ENCODE assay signal across 19 cellular contexts in the genomic region with DNA sequence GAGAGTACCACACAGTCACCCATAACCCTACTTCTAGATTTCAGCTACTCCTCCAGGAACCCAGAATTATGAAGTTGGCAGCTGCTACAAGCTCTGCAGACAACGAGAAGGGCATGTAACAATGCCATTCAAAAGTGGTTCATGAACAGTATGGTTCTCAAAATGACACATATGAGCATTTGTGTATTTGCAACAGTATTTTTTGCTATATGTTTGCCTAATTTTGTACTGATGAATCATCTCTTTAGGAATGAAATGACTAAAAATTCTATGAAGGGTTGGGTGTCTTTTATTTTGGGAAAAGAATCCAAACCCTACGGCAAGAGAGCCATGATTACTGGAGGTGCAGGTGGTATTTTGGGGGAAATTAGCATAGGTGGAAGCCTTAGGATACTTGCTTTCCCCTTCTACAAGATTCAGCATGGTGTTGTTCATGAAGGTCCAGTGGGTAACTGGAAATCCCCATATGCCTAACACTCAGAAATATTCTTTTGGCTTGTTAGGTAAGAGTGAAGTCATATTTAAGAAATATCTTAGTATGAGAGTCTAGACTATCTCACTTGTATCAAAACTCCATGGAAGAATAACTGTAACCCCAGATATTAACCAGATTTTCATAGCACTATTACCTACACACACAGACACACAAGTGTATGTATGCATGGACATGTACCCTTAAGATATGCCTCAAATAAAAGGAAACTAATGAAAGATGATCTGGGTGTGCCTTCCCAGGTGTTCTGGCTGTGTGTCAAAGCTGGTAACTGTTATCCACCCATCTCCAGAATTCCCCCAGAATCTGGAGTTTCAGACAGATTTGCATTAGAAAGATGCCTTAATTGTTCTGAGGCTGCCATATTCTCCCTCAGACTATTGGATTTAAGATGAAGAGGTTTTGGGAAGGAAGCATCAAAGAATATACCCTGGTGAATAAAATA.
DNase-seq lines count a peak whose midpoint lies in the region; ATAC-seq and TF ChIP-seq lines count a peak whose summit lies in the region.
"Had no signal": no experiment of that assay in that cellular context is flagged by ENCODE, and none has a peak within 500 bp of the region (broad histone marks: within the 10 kb centered on the region; RNA-seq: fewer than 3 reads in every experiment).

No MANE protein-coding gene starts in this region.

- H3K4me3 ChIP-seq in HCT116 (replicated peaks in 1 of 2; ENCODE audit: low read depth in 1 of 2, low read length in 2 of 2) (no peak overlapping the region), adipocyte (ENCODE audit: low read length) (no peak overlapping the region), mesenchymal stem cell (ENCODE audit: insufficient read depth in 1 of 2, low read depth in 1 of 2, low read length in 2 of 2) (no peak overlapping the region), SJCRH30 (no peak overlapping the region)
- H3K4me3 ChIP-seq: BLaER1 treated with 17β-estradiol and CSF1 and Interleukin-3, amounts not matched to agents 10 nM and 100 nM; HAP-1; MG63; SJSA1 had no signal

- H3K27ac ChIP-seq in HCT116 (ENCODE audit: low read depth, low read length) (no peak overlapping the region), mesenchymal stem cell (ENCODE audit: low read length, poor library complexity, severe bottlenecking) (no peak overlapping the region), SJCRH30 (no peak overlapping the region)
- H3K27ac ChIP-seq: BLaER1 treated with 17β-estradiol and CSF1 and Interleukin-3, amounts not matched to agents 10 nM and 100 nM; HL-60; SJSA1 had no signal

- H2AK5ac ChIP-seq in mesenchymal stem cell (ENCODE audit: low read length, severe bottlenecking), result peak overlapping the region; percentile 48

- peaks cover 0 to 6% of the 10 kb centered on the region in 2 experiments; a peak in 1 of 4 replicates for H3K4me1 ChIP-seq in HCT116 (ENCODE audit: control insufficient read depth in 1 of 2, insufficient read depth in 2 of 2, low read length in 2 of 2)
- peaks cover 10% of the 10 kb centered on the region for H3K4me1 ChIP-seq in adipocyte (ENCODE audit: control insufficient read depth, insufficient read depth, low read length)
- no peaks in the 10 kb centered on the region for H3K4me1 ChIP-seq in mesenchymal stem cell (ENCODE audit: control insufficient read depth, insufficient read depth, low read depth, low read length)
- no peaks in the 10 kb centered on the region for H3K4me1 ChIP-seq in SJCRH30
- H3K4me1 ChIP-seq: BLaER1 treated with 17β-estradiol and CSF1 and Interleukin-3, amounts not matched to agents 10 nM and 100 nM; HAP-1 had no signal

- H3K4ac ChIP-seq in mesenchymal stem cell (ENCODE audit: low read depth in 1 of 2, low read length in 2 of 2), result no peak overlapping the region

- H4K20me1 ChIP-seq in HCT116 (ENCODE audit: insufficient read depth), result no peaks in the 10 kb centered on the region
- H4K20me1 ChIP-seq: BLaER1 treated with 17β-estradiol and CSF1 and Interleukin-3, amounts not matched to agents 10 nM and 100 nM had no signal

- WGBS in mesenchymal stem cell, result 74% methylated on average over 2 of the region's 2 CpGs

- H2BK12ac ChIP-seq in mesenchymal stem cell (ENCODE audit: low read length in 2 of 2), result no peak overlapping the region

- peak; percentile 39 for DNase-seq in ELR (ENCODE audit: low read depth)
- DNase-seq in HCT116 (ENCODE audit: low read depth, low spot score), result no peak
- peak; percentile 25 for DNase-seq in adipocyte (ENCODE audit: low read depth)
- DNase-seq in mesenchymal stem cell, result no peak
- DNase-seq in SJCRH30, result no peak
- DNase-seq in activated effector memory CD4-positive, alpha-beta T cell treated with Interleukin-2 at 50 U/mL for 16 hours, result no peak
- DNase-seq: Calu3; CD8-positive, alpha-beta T cell; Karpas-422; MG63; NCI-H1092; NCI-H1436 treated with DMSO at 0.1 percent for 48 hours; NCI-H2081 treated with DMSO at 0.1 percent for 48 hours; NCI-H510A had no signal

- TF ChIP-seq CTCF in HCT116 (IDR thresholded peaks at IDR 0.05 in 2 of 3, conservative IDR thresholded peaks at IDR 0.05 in 1 of 3; ENCODE audit: borderline replicate concordance in 1 of 3, insufficient read depth in 1 of 3, low read depth in 2 of 3, low read length in 2 of 3), result no peak

- H3K36me3 ChIP-seq in HCT116 (ENCODE audit: control insufficient read depth in 1 of 2, insufficient read depth in 2 of 2, low read length in 2 of 2) (0 out of 4 replicates have a peak, but pooled peaks cover 0 to 8% of the 10 kb centered on the region in 2 experiments), adipocyte (ENCODE audit: control insufficient read depth, insufficient read depth, low read length, severe bottlenecking) (no peaks in the 10 kb centered on the region), mesenchymal stem cell (ENCODE audit: control insufficient read depth in 1 of 2, insufficient read depth in 2 of 2, low read depth in 1 of 2, low read length in 2 of 2) (no peaks in the 10 kb centered on the region), SJCRH30 (no peaks in the 10 kb centered on the region)
- H3K36me3 ChIP-seq: BLaER1 treated with 17β-estradiol and CSF1 and Interleukin-3, amounts not matched to agents 10 nM and 100 nM; HAP-1; MG63; SJSA1 had no signal

- no TSS peak for BruUV-seq in HCT116 (replicated peaks; lab: Mats Ljungman, UMichigan)

- CTCF ChIA-PET in HCT116 (lab: Charles Lee), result no interaction called here

- intact Hi-C loops in HCT116 (cut with micrococcal nuclease), result no loop called here

- no peak overlapping the region for H3K23ac ChIP-seq in mesenchymal stem cell (ENCODE audit: low read length in 2 of 2)

- POLR2A ChIA-PET in HCT116 (lab: Charles Lee), result no interaction called here

- RAD21 ChIA-PET in HCT116 (lab: Charles Lee; ENCODE audit: low non-redundant PET in 1 of 2, low total read pairs in 2 of 2, uncharacterized antibody in 2 of 2, unreplicated experiment in 2 of 2), result no interaction called here

- no peak overlapping the region for H2BK15ac ChIP-seq in mesenchymal stem cell (ENCODE audit: low read depth, poor library complexity, severe bottlenecking)

- H3K79me1 ChIP-seq in mesenchymal stem cell (replicated peaks; ENCODE audit: low read length, poor library complexity, severe bottlenecking), result no peaks in the 10 kb centered on the region

- H3K9me3 ChIP-seq in HCT116 (ENCODE audit: control insufficient read depth in 1 of 2, insufficient read depth in 1 of 2, low read depth in 1 of 2, low read length in 2 of 2), result no peaks in the 10 kb centered on the region; a peak in 1 of 4 replicates
- peaks cover 5% of the 10 kb centered on the region for H3K9me3 ChIP-seq in adipocyte (ENCODE audit: control insufficient read depth, low read length)
- no peaks in the 10 kb centered on the region for H3K9me3 ChIP-seq in mesenchymal stem cell (ENCODE audit: control insufficient read depth, low read length)
- no peaks in the 10 kb centered on the region for H3K9me3 ChIP-seq in SJCRH30 (replicated peaks)
- H3K9me3 ChIP-seq: HAP-1, SJSA1 had no signal

- ATAC-seq in HCT116, result no peak
- ATAC-seq in GM19035 (IDR thresholded peaks at IDR 0.05; ENCODE audit: unreplicated experiment), result no peak
- ATAC-seq: CD8-positive, alpha-beta T cell had no signal

- TF ChIP-seq RAD21 in HCT116 (IDR thresholded peaks at IDR 0.05; ENCODE audit: low read depth), result no peak

- no peak overlapping the region for H2BK120ac ChIP-seq in mesenchymal stem cell (ENCODE audit: low read depth, low read length)

- H2AFZ ChIP-seq in HCT116 (ENCODE audit: low read depth, low read length, poor library complexity, severe bottlenecking) (peak overlapping the region; percentile 37), mesenchymal stem cell (ENCODE audit: low read depth, low read length) (no peak overlapping the region)

- H4K8ac ChIP-seq in mesenchymal stem cell (ENCODE audit: low read length), result no peak overlapping the region

- H3K79me2 ChIP-seq in HCT116 (ENCODE audit: insufficient read depth, low read length), result no peaks in the 10 kb centered on the region

- no peak for TF ChIP-seq POLR2A in HCT116 (IDR thresholded peaks at IDR 0.05; ENCODE audit: borderline replicate concordance, extremely low read depth, insufficient read depth, insufficient read length)

- H3K9me2 ChIP-seq in HCT116 (ENCODE audit: insufficient read depth), result no peaks in the 10 kb centered on the region

- H3K18ac ChIP-seq in mesenchymal stem cell (ENCODE audit: low read depth in 1 of 2, low read length in 2 of 2), result no peak overlapping the region

- H4K91ac ChIP-seq in mesenchymal stem cell (ENCODE audit: low read length), result no peak overlapping the region

- no peak overlapping the region for H2BK5ac ChIP-seq in mesenchymal stem cell (ENCODE audit: low read depth, low read length, poor library complexity, severe bottlenecking)

- H3K9ac ChIP-seq in HCT116 (ENCODE audit: low read length), result no peak overlapping the region
- no peak overlapping the region for H3K9ac ChIP-seq in adipocyte (ENCODE audit: low read length)
- H3K9ac ChIP-seq in mesenchymal stem cell (ENCODE audit: low read length), result no peak overlapping the region
- H3K9ac ChIP-seq: BLaER1 treated with 17β-estradiol and CSF1 and Interleukin-3, amounts not matched to agents 10 nM and 100 nM had no signal

- no peak overlapping the region for H3K4me2 ChIP-seq in HCT116 (ENCODE audit: low read length)
- no peak overlapping the region for H3K4me2 ChIP-seq in mesenchymal stem cell (ENCODE audit: low read length, poor library complexity, severe bottlenecking)
- H3K4me2 ChIP-seq: BLaER1 treated with 17β-estradiol and CSF1 and Interleukin-3, amounts not matched to agents 10 nM and 100 nM had no signal

- H3K14ac ChIP-seq in mesenchymal stem cell (ENCODE audit: low read length in 2 of 2), result no peak overlapping the region

- H3K27me3 ChIP-seq in HCT116 (ENCODE audit: insufficient read depth, low read length) (no peaks in the 10 kb centered on the region), adipocyte (replicated peaks; ENCODE audit: control insufficient read depth, insufficient read depth, low read length) (no peaks in the 10 kb centered on the region), mesenchymal stem cell (ENCODE audit: control insufficient read depth in 1 of 2, insufficient read depth in 1 of 2, low read length in 2 of 2) (no peaks in the 10 kb centered on the region), SJCRH30 (no peaks in the 10 kb centered on the region; the same call in 1 of the 2 replicates)
- H3K27me3 ChIP-seq: BLaER1 treated with 17β-estradiol and CSF1 and Interleukin-3, amounts not matched to agents 10 nM and 100 nM; MG63; SJSA1 had no signal

Comparison
In these comparisons a context has a peak if more than half of its experiments do, and no peak if none do; other contexts are left out.
1. DNase-seq: peak in ELR (single experiment) and adipocyte (single experiment); none in HCT116 (single experiment), mesenchymal stem cell (single experiment), SJCRH30 (0 of 2) and activated effector memory CD4-positive, alpha-beta T cell treated with Interleukin-2 at 50 U/mL for 16 hours (single experiment).